Comparison of ENCODE assay signal across 8 cellular contexts in the genomic region with DNA sequence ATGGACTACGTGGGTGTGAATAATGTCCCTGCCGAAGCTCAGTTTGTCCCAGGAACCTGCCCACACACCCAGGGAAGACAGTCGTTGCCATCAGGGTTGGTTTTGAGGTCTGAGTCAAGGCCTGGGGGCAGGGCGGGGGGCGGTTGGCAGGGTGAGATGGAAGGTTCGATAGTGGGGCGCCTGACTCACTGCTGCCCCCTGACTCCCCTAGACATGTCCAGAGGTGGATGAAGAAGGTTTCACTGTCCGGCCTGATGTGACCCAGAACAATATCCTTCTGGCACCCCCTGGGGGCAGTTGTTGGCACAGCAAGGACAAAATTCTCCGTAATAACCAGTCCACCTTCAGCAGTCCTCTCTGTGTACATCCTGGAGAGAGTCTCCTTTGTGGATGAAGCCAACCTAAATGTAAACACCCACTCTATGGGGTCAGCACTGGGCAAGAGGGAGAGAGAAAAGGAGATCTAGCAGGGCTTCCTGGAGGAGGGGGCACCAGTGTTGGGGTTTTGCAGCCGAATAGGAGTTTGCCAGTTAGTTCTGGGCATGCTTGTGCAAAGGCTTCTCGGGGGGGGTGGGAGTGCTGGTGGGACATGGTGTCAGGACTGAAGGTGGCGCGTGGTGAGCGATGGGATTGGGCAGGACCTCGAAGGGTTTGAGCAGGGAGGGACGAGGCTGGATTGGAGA. TPM values are rescaled to one million over a fixed set of nuclear protein-coding genes. Genes with fewer than 3 reads are reported as not detected.
DNase-seq lines count a peak whose midpoint lies in the region; ATAC-seq and TF ChIP-seq lines count a peak whose summit lies in the region.

No MANE protein-coding gene starts in this region.

- no peak overlapping the region for H3K4me3 Mint-ChIP-seq in activated CD4-positive, alpha-beta memory T cell treated with anti-CD3 and anti-CD28 coated beads for 36 hours
- peak overlapping the region; percentile 72 for H3K4me3 Mint-ChIP-seq in stimulated activated memory B cell treated with anti-CD40 and anti-IgM and Interleukin-4, amounts not matched to agents 10 μg/mL and 1 μg/mL and 100 μg/mL, for 72 hours

- H3K4me3 ChIP-seq in DND-41 (ENCODE audit: low read depth in 1 of 2, low read length in 2 of 2) = no peak overlapping the region
- H3K4me3 ChIP-seq in fibroblast of pulmonary artery (replicated peaks; ENCODE audit: low read depth, low read length) = no peak overlapping the region

- no peaks in the 10 kb centered on the region for H3K9me3 Mint-ChIP-seq in activated CD4-positive, alpha-beta memory T cell treated with anti-CD3 and anti-CD28 coated beads for 36 hours
- no peaks in the 10 kb centered on the region for H3K9me3 Mint-ChIP-seq in stimulated activated memory B cell treated with anti-CD40 and anti-IgM and Interleukin-4, amounts not matched to agents 10 μg/mL and 1 μg/mL and 100 μg/mL, for 72 hours

- CTCF ChIA-PET in activated CD4-positive, alpha-beta memory T cell treated with anti-CD3 and anti-CD28 coated beads for 36 hours (lab: Charles Lee) = interaction anchor here (0.7 to 3.0 kb wide), 8 partner anchors 8 to 80 kb away, joined by 3 to 31 read pairs (median 6); a partner anchor contains a TSS

- POLR2A ChIA-PET in activated CD4-positive, alpha-beta memory T cell treated with anti-CD3 and anti-CD28 coated beads for 36 hours (lab: Charles Lee) = interaction anchor here (2.1 kb wide), 1 partner anchor 24 kb away, joined by 6 read pairs; a partner anchor contains a TSS

- H3K79me2 ChIP-seq in DND-41 (ENCODE audit: insufficient read depth, low read length) = no peaks in the 10 kb centered on the region

- ATAC-seq in DND-41 (ENCODE audit: insufficient read depth, low read depth) (0 out of 3 replicates have a peak, but pooled peaks have one; percentile 18), HG03457 (IDR thresholded peaks at IDR 0.05; ENCODE audit: unreplicated experiment) (no peak), HG03135 (IDR thresholded peaks at IDR 0.05; ENCODE audit: unreplicated experiment) (no peak), GM19452 (IDR thresholded peaks at IDR 0.05; ENCODE audit: unreplicated experiment) (no peak)
- ATAC-seq in stimulated activated memory B cell treated with anti-CD40 and anti-IgM and Interleukin-4, amounts not matched to agents 10 μg/mL and 1 μg/mL and 100 μg/mL, for 72 hours = no peak

- no peak overlapping the region for H3K27ac Mint-ChIP-seq in activated CD4-positive, alpha-beta memory T cell treated with anti-CD3 and anti-CD28 coated beads for 36 hours
- H3K27ac Mint-ChIP-seq in stimulated activated memory B cell treated with anti-CD40 and anti-IgM and Interleukin-4, amounts not matched to agents 10 μg/mL and 1 μg/mL and 100 μg/mL, for 72 hours = peak overlapping the region; percentile 95

- peaks cover 8% of the 10 kb centered on the region for H3K4me1 Mint-ChIP-seq in activated CD4-positive, alpha-beta memory T cell treated with anti-CD3 and anti-CD28 coated beads for 36 hours (ENCODE audit: low read depth)
- peaks cover 66% of the 10 kb centered on the region for H3K4me1 Mint-ChIP-seq in stimulated activated memory B cell treated with anti-CD40 and anti-IgM and Interleukin-4, amounts not matched to agents 10 μg/mL and 1 μg/mL and 100 μg/mL, for 72 hours

- H3K9ac ChIP-seq in DND-41 (ENCODE audit: low read depth, low read length) = no peak overlapping the region

- H2AFZ ChIP-seq in DND-41 (ENCODE audit: low read depth, low read length) = no peak overlapping the region

- DNase-seq in DND-41 (peak; percentile 48), HuH-7.5 (ENCODE audit: low spot score) (peak; percentile 79), fibroblast of pulmonary artery (ENCODE audit: low read depth) (peak; percentile 41)
- peak; percentile 52 for DNase-seq in activated CD4-positive, alpha-beta memory T cell treated with anti-CD3 and anti-CD28 coated beads for 36 hours

- H3K4me1 ChIP-seq in DND-41 (ENCODE audit: insufficient read depth, low read length) = no peaks in the 10 kb centered on the region

- peak; percentile 85 for TF ChIP-seq CTCF in DND-41 (IDR thresholded peaks at IDR 0.05; ENCODE audit: borderline replicate concordance, extremely low read depth, low read length, poor library complexity, severe bottlenecking)
- peak; percentile 69 for TF ChIP-seq CTCF in fibroblast of pulmonary artery (IDR thresholded peaks at IDR 0.05; ENCODE audit: low read length, missing control alignments)

- no peaks in the 10 kb centered on the region for H3K9me3 ChIP-seq in DND-41 (ENCODE audit: insufficient read depth, low read length, severe bottlenecking)

- peaks cover 7% of the 10 kb centered on the region for H4K20me1 ChIP-seq in DND-41 (ENCODE audit: insufficient read depth, low read length)

- no peak overlapping the region for H3K27ac ChIP-seq in DND-41 (ENCODE audit: low read length)

- H3K36me3 Mint-ChIP-seq in activated CD4-positive, alpha-beta memory T cell treated with anti-CD3 and anti-CD28 coated beads for 36 hours = peaks cover 44% of the 10 kb centered on the region
- peaks cover 72% of the 10 kb centered on the region for H3K36me3 Mint-ChIP-seq in stimulated activated memory B cell treated with anti-CD40 and anti-IgM and Interleukin-4, amounts not matched to agents 10 μg/mL and 1 μg/mL and 100 μg/mL, for 72 hours

- H3K4me2 ChIP-seq in DND-41 (ENCODE audit: insufficient read depth, low read length) = no peak overlapping the region

- H3K27me3 Mint-ChIP-seq in activated CD4-positive, alpha-beta memory T cell treated with anti-CD3 and anti-CD28 coated beads for 36 hours = no peaks in the 10 kb centered on the region
- H3K27me3 Mint-ChIP-seq in stimulated activated memory B cell treated with anti-CD40 and anti-IgM and Interleukin-4, amounts not matched to agents 10 μg/mL and 1 μg/mL and 100 μg/mL, for 72 hours = no peaks in the 10 kb centered on the region

- no peaks in the 10 kb centered on the region for H3K27me3 ChIP-seq in DND-41 (ENCODE audit: insufficient read depth, low read length, poor library complexity)

- intact Hi-C loops in activated CD4-positive, alpha-beta memory T cell treated with anti-CD3 and anti-CD28 coated beads for 36 hours (cut with micrococcal nuclease) = no loop called here

- H3K36me3 ChIP-seq in DND-41 (ENCODE audit: insufficient read depth, low read length) = peaks cover 63% of the 10 kb centered on the region

RNA-seq across cellular contexts. Expression of a gene that starts 19.6 kb away (rescaled TPM):
- total RNA-seq in activated CD4-positive, alpha-beta memory T cell treated with anti-CD3 and anti-CD28 coated beads for 36 hours = under 1 TPM; 0.26 to 0.34 TPM

RNA-seq across cellular contexts. Expression of a gene that starts 24.1 kb away (rescaled TPM):
- total RNA-seq in activated CD4-positive, alpha-beta memory T cell treated with anti-CD3 and anti-CD28 coated beads for 36 hours = 10 to 100 TPM; 54.3 to 54.5 TPM

RNA-seq across cellular contexts. Expression of a gene that starts 45.9 kb away (rescaled TPM):
- 1 to 10 TPM; 6.8 to 8.3 TPM for total RNA-seq in activated CD4-positive, alpha-beta memory T cell treated with anti-CD3 and anti-CD28 coated beads for 36 hours

RNA-seq across cellular contexts. Expression of a gene that starts 56.1 kb away (rescaled TPM):
- total RNA-seq in activated CD4-positive, alpha-beta memory T cell treated with anti-CD3 and anti-CD28 coated beads for 36 hours = 10 to 100 TPM; 63.0 to 71.2 TPM
